Comparison of ENCODE assay signal across 9 cellular contexts in the genomic region with DNA sequence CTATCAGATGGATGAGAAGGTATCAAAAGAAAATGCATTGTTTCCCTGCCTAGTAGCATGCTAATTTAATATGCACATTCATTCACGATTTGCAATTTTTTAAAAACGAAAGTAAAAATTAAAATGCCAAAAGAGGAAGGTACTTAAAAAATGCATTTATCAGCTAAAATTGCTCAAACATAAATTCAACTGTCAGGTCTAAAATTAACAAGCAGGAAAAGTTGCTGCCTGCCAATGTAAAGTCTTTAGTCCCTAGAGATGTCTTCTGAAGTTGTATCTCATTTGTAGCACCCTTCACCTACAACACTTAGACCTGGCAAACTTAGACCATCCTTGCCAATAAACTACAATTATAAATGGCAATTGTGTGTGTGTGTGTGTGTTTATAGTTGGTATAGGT. TPM values are rescaled to one million over a fixed set of nuclear protein-coding genes. Genes with fewer than 3 reads are reported as not detected.
DNase-seq lines count a peak whose midpoint lies in the region; ATAC-seq and TF ChIP-seq lines count a peak whose summit lies in the region.
"Had no signal": no experiment of that assay in that cellular context is flagged by ENCODE, and none has a peak within 500 bp of the region (broad histone marks: within the 10 kb centered on the region; RNA-seq: fewer than 3 reads in every experiment).

No MANE protein-coding gene starts in this region.

- no peaks in the 10 kb centered on the region for H3K27me3 ChIP-seq in DND-41 (ENCODE audit: insufficient read depth, low read length, poor library complexity)
- H3K27me3 ChIP-seq in breast epithelium, result no peaks in the 10 kb centered on the region
- no peaks in the 10 kb centered on the region for H3K27me3 ChIP-seq in osteoblast (ENCODE audit: insufficient read depth, low read length)
- no peaks in the 10 kb centered on the region for H3K27me3 ChIP-seq in trophoblast cell (ENCODE audit: insufficient read depth, low read length)

- H4K8ac ChIP-seq in trophoblast cell (ENCODE audit: low read depth, low read length), result no peak overlapping the region

- no peaks in the 10 kb centered on the region for H4K20me1 ChIP-seq in DND-41 (ENCODE audit: insufficient read depth, low read length)
- peaks cover 15% of the 10 kb centered on the region for H4K20me1 ChIP-seq in osteoblast (ENCODE audit: insufficient read depth, low read length)

- H3K9ac ChIP-seq in DND-41 (ENCODE audit: low read depth, low read length) (no peak overlapping the region), trophoblast cell (ENCODE audit: low read length) (no peak overlapping the region)

- H3K79me1 ChIP-seq in trophoblast cell (ENCODE audit: low read length), result no peaks in the 10 kb centered on the region

- no peak overlapping the region for H4K91ac ChIP-seq in trophoblast cell (ENCODE audit: low read depth, low read length)

- DNase-seq in DND-41 (no peak), NAMALWA (ENCODE audit: low spot score) (peak; percentile 68), breast epithelium (ENCODE audit: low spot score in 2 of 2) (no peak), osteoblast (ENCODE audit: insufficient read length, low spot score, missing footprints) (no peak), trophoblast cell (no peak), NCI-H774 (lab: John Stamatoyannopoulos, UW) (no peak)
- DNase-seq: stimulated activated CD8-positive, alpha-beta memory T cell treated with anti-CD3 and anti-CD28 coated beads, Interleukin-4, amount 100 ng/mL, for 48 hours had no signal

- H3K4me2 ChIP-seq in DND-41 (ENCODE audit: insufficient read depth, low read length) (peak overlapping the region; percentile 40; the same call in 1 of the 2 replicates), osteoblast (ENCODE audit: insufficient read depth, low read length) (peak overlapping the region; percentile 79), trophoblast cell (ENCODE audit: low read length) (no peak overlapping the region)

- no peak overlapping the region for H2AFZ ChIP-seq in DND-41 (ENCODE audit: low read depth, low read length)
- H2AFZ ChIP-seq in osteoblast (ENCODE audit: low read length), result peak overlapping the region; percentile 32
- H2AFZ ChIP-seq in trophoblast cell (ENCODE audit: insufficient read depth, low read length, poor library complexity), result no peak overlapping the region

- no peak overlapping the region for H3K18ac ChIP-seq in trophoblast cell (ENCODE audit: low read length)

- no peak for TF ChIP-seq POLR2A in breast epithelium (IDR thresholded peaks at IDR 0.05)

- H2AK5ac ChIP-seq in trophoblast cell (ENCODE audit: low read length), result no peak overlapping the region

- ATAC-seq in DND-41 (ENCODE audit: insufficient read depth, low read depth) (no peak), HG02610 (IDR thresholded peaks at IDR 0.05; ENCODE audit: unreplicated experiment) (no peak), HG03135 (IDR thresholded peaks at IDR 0.05; ENCODE audit: unreplicated experiment) (no peak)

- H3K4me1 ChIP-seq in DND-41 (ENCODE audit: insufficient read depth, low read length) (peaks cover 10% of the 10 kb centered on the region), breast epithelium (no peaks in the 10 kb centered on the region), osteoblast (ENCODE audit: insufficient read depth, low read length) (peaks cover 22% of the 10 kb centered on the region), trophoblast cell (ENCODE audit: control insufficient read depth in 1 of 2, insufficient read depth in 2 of 2, low read length in 2 of 2) (no peaks in the 10 kb centered on the region)

- H3K14ac ChIP-seq in trophoblast cell (ENCODE audit: low read length), result no peak overlapping the region

- no peak overlapping the region for H3K23ac ChIP-seq in trophoblast cell (ENCODE audit: low read length)

- no CpG with 5 or more reads among the region's 2 CpGs for WGBS in trophoblast cell (ENCODE audit: extremely low coverage, insufficient coverage, insufficient read length)

- H3K79me2 ChIP-seq in DND-41 (ENCODE audit: insufficient read depth, low read length) (peaks cover 90% of the 10 kb centered on the region), osteoblast (ENCODE audit: insufficient read depth, low read length) (peaks cover 93% of the 10 kb centered on the region), trophoblast cell (ENCODE audit: control insufficient read depth, insufficient read depth, low read length, poor library complexity) (no peaks in the 10 kb centered on the region)

- H3K27ac ChIP-seq in DND-41 (ENCODE audit: low read length), result no peak overlapping the region
- H3K27ac ChIP-seq in breast epithelium, result no peak overlapping the region
- H3K27ac ChIP-seq in osteoblast (ENCODE audit: low read depth, low read length), result peak overlapping the region; percentile 26
- H3K27ac ChIP-seq in trophoblast cell (ENCODE audit: low read depth, low read length), result no peak overlapping the region

- H3K36me3 ChIP-seq in DND-41 (ENCODE audit: insufficient read depth, low read length) (no peaks in the 10 kb centered on the region), breast epithelium (no peaks in the 10 kb centered on the region), osteoblast (ENCODE audit: insufficient read depth, low read length) (no peaks in the 10 kb centered on the region), trophoblast cell (ENCODE audit: control insufficient read depth in 1 of 2, insufficient read depth in 2 of 2, low read length in 2 of 2) (peaks cover 0 to 4% of the 10 kb centered on the region in 2 experiments)

- intact Hi-C loops in breast epithelium (cut with DNase I; ENCODE audit: low total_unique reads), result loop anchor here (10.0 kb wide), 1 partner anchor 54 kb away; no protein-coding TSS in a partner anchor

- no peak for TF ChIP-seq CTCF in DND-41 (IDR thresholded peaks at IDR 0.05; ENCODE audit: borderline replicate concordance, extremely low read depth, low read length, poor library complexity, severe bottlenecking)
- TF ChIP-seq CTCF in breast epithelium (IDR thresholded peaks at IDR 0.05), result no peak
- no peak for TF ChIP-seq CTCF in osteoblast (IDR thresholded peaks at IDR 0.05; ENCODE audit: extremely low read depth, low read depth, low read length)

- no peak overlapping the region for H2BK12ac ChIP-seq in trophoblast cell (ENCODE audit: low read length)

- H3K4me3 ChIP-seq in DND-41 (ENCODE audit: low read depth in 1 of 2, low read length in 2 of 2) (no peak overlapping the region), breast epithelium (peak overlapping the region; percentile 27 to 52 (median 30)), osteoblast (ENCODE audit: insufficient read depth, low read length) (peak overlapping the region; percentile 60), trophoblast cell (ENCODE audit: low read depth, low read length) (no peak overlapping the region)

- H4K12ac ChIP-seq in trophoblast cell (ENCODE audit: low read depth, low read length), result no peak overlapping the region

- H3K4ac ChIP-seq in trophoblast cell (ENCODE audit: low read depth, low read length), result no peak overlapping the region

- H2BK120ac ChIP-seq in trophoblast cell (ENCODE audit: insufficient read depth, low read length, poor library complexity), result no peak overlapping the region

- no peaks in the 10 kb centered on the region for H3K9me3 ChIP-seq in DND-41 (ENCODE audit: insufficient read depth, low read length, severe bottlenecking)
- no peaks in the 10 kb centered on the region for H3K9me3 ChIP-seq in breast epithelium
- H3K9me3 ChIP-seq in osteoblast (ENCODE audit: low read depth, low read length), result no peaks in the 10 kb centered on the region
- H3K9me3 ChIP-seq in trophoblast cell (ENCODE audit: insufficient read depth, low read depth, low read length), result no peaks in the 10 kb centered on the region

- H2BK5ac ChIP-seq in trophoblast cell (ENCODE audit: low read depth, low read length, poor library complexity), result no peak overlapping the region

RNA-seq across cellular contexts. Expression of gene ATF7, which starts 7.8 kb away (rescaled TPM):
- 10 to 100 TPM; 31.4 to 34.1 (median 33.4) TPM for total RNA-seq in breast epithelium
- 14.4 and 17.4 TPM in 2 replicates for total RNA-seq in osteoblast
- 15.4 and 15.8 TPM in 2 replicates for polyA plus RNA-seq in trophoblast cell (2013)

RNA-seq across cellular contexts. Expression of gene ATP5MC2, which starts 57.5 kb away (rescaled TPM):
- total RNA-seq in breast epithelium (100 to 1,000 TPM; 286 to 394 (median 306) TPM), osteoblast (93.1 and 95.9 TPM in 2 replicates)
- 232 and 239 TPM in 2 replicates for polyA plus RNA-seq in trophoblast cell (2013)

Comparison
In these comparisons a context has a peak if more than half of its experiments do, and no peak if none do; other contexts are left out.
1. H3K4me3 ChIP-seq: peak in breast epithelium (3 of 3) and osteoblast (single experiment); none in DND-41 (0 of 2) and trophoblast cell (single experiment).